Comparison of ENCODE assay signal across 12 cellular contexts in the genomic region with DNA sequence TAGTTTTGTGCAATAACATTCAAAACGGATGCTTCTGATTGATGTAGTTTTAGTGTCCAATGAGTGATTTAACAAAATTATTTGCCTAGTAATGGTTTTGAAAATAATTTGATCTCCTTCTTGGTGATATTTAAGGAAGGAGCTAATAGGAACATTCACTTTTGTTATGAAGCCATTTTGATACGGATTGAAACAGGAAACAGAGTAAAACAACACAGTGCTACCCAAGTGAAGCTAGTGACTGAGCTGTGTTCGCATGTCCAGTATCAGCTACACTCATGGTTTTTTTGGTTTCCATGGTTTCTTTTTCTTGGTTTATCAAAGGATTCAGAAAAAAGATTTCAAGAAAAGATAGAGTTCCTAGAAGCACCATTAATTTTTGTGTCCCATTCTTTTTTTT. TPM values are rescaled to one million over a fixed set of nuclear protein-coding genes. Genes with fewer than 3 reads are reported as not detected.
DNase-seq lines count a peak whose midpoint lies in the region; ATAC-seq and TF ChIP-seq lines count a peak whose summit lies in the region.
"Had no signal": no experiment of that assay in that cellular context is flagged by ENCODE, and none has a peak within 500 bp of the region (broad histone marks: within the 10 kb centered on the region; RNA-seq: fewer than 3 reads in every experiment).

No MANE protein-coding gene starts in this region.

- H3K9me3 Mint-ChIP-seq in activated T-cell treated with anti-CD3 and anti-CD28 coated beads, Interleukin-2, amount 50 U/mL, for 72 hours: no peaks in the 10 kb centered on the region
- peaks cover 0 to 4% (median 0%) of the 10 kb centered on the region in 6 donors for H3K9me3 Mint-ChIP-seq in immature natural killer cell

- no peak overlapping the region for H3K4me3 ChIP-seq in stomach
- H3K4me3 ChIP-seq: gastrocnemius medialis had no signal

- no peak for DNase-seq in activated T-cell treated with anti-CD3 and anti-CD28 coated beads, Interleukin-2, amount 50 U/mL, for 72 hours
- no peak for DNase-seq in activated T-cell treated with anti-CD3 and anti-CD28 coated beads for 4 hours
- DNase-seq in T-helper 17 cell: no peak
- DNase-seq in immature natural killer cell: peak; percentile 11 to 22 (median 22)
- no peak for DNase-seq in stomach
- DNase-seq in SIG-M5 (lab: John Stamatoyannopoulos, UW): no peak
- DNase-seq in stimulated activated CD4-positive, alpha-beta T cell treated with anti-CD3 and anti-CD28 coated beads, Interleukin-4, amount 100 ng/mL, for 1 hour: no peak
- DNase-seq: gastrocnemius medialis, H7, NCI-H226 had no signal

- H3K9me3 ChIP-seq in T-helper 17 cell (ENCODE audit: control insufficient read depth, low read length, poor library complexity, severe bottlenecking) (no peaks in the 10 kb centered on the region), stomach (no peaks in the 10 kb centered on the region)
- H3K9me3 ChIP-seq: gastrocnemius medialis had no signal

- peak overlapping the region; percentile 99 for H3K27ac Mint-ChIP-seq in activated T-cell treated with anti-CD3 and anti-CD28 coated beads, Interleukin-2, amount 50 U/mL, for 72 hours
- H3K27ac Mint-ChIP-seq in T-helper 17 cell (peak overlapping the region; percentile 97), immature natural killer cell (peak overlapping the region; percentile 84 to 96 (median 90))

- ATAC-seq in activated T-cell treated with anti-CD3 and anti-CD28 coated beads, Interleukin-2, amount 50 U/mL, for 72 hours (replicated peaks in 1 of 2): peak; percentile 54 to 68
- ATAC-seq in T-helper 17 cell (peak; percentile 62), GM21529 (IDR thresholded peaks at IDR 0.05; ENCODE audit: unreplicated experiment) (no peak)
- ATAC-seq: gastrocnemius medialis had no signal

- H3K27me3 Mint-ChIP-seq in activated T-cell treated with anti-CD3 and anti-CD28 coated beads, Interleukin-2, amount 50 U/mL, for 72 hours (ENCODE audit: low read depth): no peaks in the 10 kb centered on the region
- no peaks in the 10 kb centered on the region for H3K27me3 Mint-ChIP-seq in T-helper 17 cell
- no peaks in the 10 kb centered on the region for H3K27me3 Mint-ChIP-seq in immature natural killer cell (ENCODE audit: low read depth in 3 of 3)

- TF ChIP-seq CTCF in stomach (IDR thresholded peaks at IDR 0.05): no peak

- H3K27ac ChIP-seq in stomach: peak overlapping the region in 4 of 5 donors; percentile 9 to 49 (median 35)
- H3K27ac ChIP-seq: gastrocnemius medialis, HL-60 had no signal

- 75 to 86% (median 81%) methylated on average over 3 of the region's 3 CpGs for WGBS in stomach, 5 donors

- TF ChIP-seq EP300 in stomach (IDR thresholded peaks at IDR 0.05): no peak

- no peaks in the 10 kb centered on the region for H3K27me3 ChIP-seq in stomach
- H3K27me3 ChIP-seq: gastrocnemius medialis had no signal

- H3K4me3 Mint-ChIP-seq in activated T-cell treated with anti-CD3 and anti-CD28 coated beads, Interleukin-2, amount 50 U/mL, for 72 hours: peak overlapping the region; percentile 61 to 92
- peak overlapping the region; percentile 95 for H3K4me3 Mint-ChIP-seq in T-helper 17 cell
- peak overlapping the region; percentile 75 to 87 (median 82) for H3K4me3 Mint-ChIP-seq in immature natural killer cell

- intact Hi-C loops in stomach (cut with DNase I; ENCODE audit: low total_unique reads): no loop called here

- peaks cover 5 to 8% of the 10 kb centered on the region in 2 donors for H3K36me3 Mint-ChIP-seq in activated T-cell treated with anti-CD3 and anti-CD28 coated beads, Interleukin-2, amount 50 U/mL, for 72 hours (ENCODE audit: insufficient read depth in 2 of 2)
- peaks cover 5% of the 10 kb centered on the region for H3K36me3 Mint-ChIP-seq in T-helper 17 cell (ENCODE audit: low read depth)
- H3K36me3 Mint-ChIP-seq in immature natural killer cell: peaks cover 8 to 37% (median 29%) of the 10 kb centered on the region in 3 donors

- peaks cover 0 to 42% (median 15%) of the 10 kb centered on the region in 4 donors for H3K36me3 ChIP-seq in stomach

- TF ChIP-seq POLR2A in stomach (IDR thresholded peaks at IDR 0.05): no peak

- no peaks in the 10 kb centered on the region for H3K4me1 ChIP-seq in stomach
- H3K4me1 ChIP-seq: gastrocnemius medialis had no signal

- peaks cover 60% of the 10 kb centered on the region for H3K4me1 Mint-ChIP-seq in activated T-cell treated with anti-CD3 and anti-CD28 coated beads, Interleukin-2, amount 50 U/mL, for 72 hours (ENCODE audit: low read depth)
- H3K4me1 Mint-ChIP-seq in T-helper 17 cell: peaks cover 55% of the 10 kb centered on the region
- peaks cover 47 to 62% of the 10 kb centered on the region in 2 donors for H3K4me1 Mint-ChIP-seq in immature natural killer cell

RNA-seq across cellular contexts. Expression of gene PLEKHO1, which starts 40.1 kb away (rescaled TPM):
- 10 to 100 TPM; 21.9 to 42.7 TPM for total RNA-seq in activated T-cell treated with anti-CD3 and anti-CD28 coated beads, Interleukin-2, amount 50 U/mL, for 72 hours
- total RNA-seq in T-helper 17 cell: 100 to 1,000 TPM in 1 of 2 donors, 10 to 100 TPM in 1; 71.4 to 124 TPM
- 10 to 100 TPM; 20.6 to 32.5 (median 22.2) TPM for polyA plus RNA-seq in immature natural killer cell
- 100 to 1,000 TPM in 3 of 5 donors, 10 to 100 TPM in 2; 34.6 to 254 (median 100) TPM for total RNA-seq in stomach
- polyA plus RNA-seq in stomach: 10 to 100 TPM; 38.6 to 79.3 (median 40.9) TPM

RNA-seq across cellular contexts. Expression of gene VPS45, which starts 42.0 kb away (rescaled TPM):
- 10 to 100 TPM; 32.4 to 35.4 TPM for total RNA-seq in activated T-cell treated with anti-CD3 and anti-CD28 coated beads, Interleukin-2, amount 50 U/mL, for 72 hours
- total RNA-seq in T-helper 17 cell: 10 to 100 TPM; 17.5 to 18.4 TPM
- polyA plus RNA-seq in immature natural killer cell: 10 to 100 TPM; 30.5 to 39.9 (median 35.1) TPM
- total RNA-seq in stomach: 10 to 100 TPM; 13.3 to 69.9 (median 41.9) TPM
- 10 to 100 TPM; 15.3 to 21.7 (median 15.9) TPM for polyA plus RNA-seq in stomach

Comparison
In these comparisons a context has a peak if more than half of its experiments do, and no peak if none do; other contexts are left out.
1. DNase-seq: peak in immature natural killer cell (3 of 3); none in activated T-cell treated with anti-CD3 and anti-CD28 coated beads, Interleukin-2, amount 50 U/mL, for 72 hours (0 of 2), activated T-cell treated with anti-CD3 and anti-CD28 coated beads for 4 hours (single experiment), T-helper 17 cell (0 of 3), stomach (single experiment), SIG-M5 (single experiment) and stimulated activated CD4-positive, alpha-beta T cell treated with anti-CD3 and anti-CD28 coated beads, Interleukin-4, amount 100 ng/mL, for 1 hour (single experiment).
2. Peak in every context shown above with its lines, with median percentiles within 50 percentile points of each other: H3K27ac Mint-ChIP-seq and H3K4me3 Mint-ChIP-seq.